Comparison of ENCODE assay signal across 15 cellular contexts in the genomic region with DNA sequence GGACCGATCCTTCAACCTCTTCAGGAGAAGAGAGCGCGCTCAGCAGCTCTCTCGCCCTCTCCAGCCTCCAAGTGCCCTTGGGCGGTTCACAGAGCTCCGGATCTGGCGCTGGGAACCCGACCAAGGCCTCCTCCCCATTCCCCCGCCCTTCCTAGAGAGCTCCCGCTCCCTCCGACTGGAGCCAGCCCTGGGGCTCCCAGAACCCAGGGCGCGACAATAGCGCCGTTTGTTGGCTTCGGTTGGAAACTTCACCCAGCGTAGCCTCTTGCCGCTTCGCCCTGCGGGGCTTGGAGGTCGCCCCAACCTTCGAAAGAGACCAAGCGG. TPM values are rescaled to one million over a fixed set of nuclear protein-coding genes. Genes with fewer than 3 reads are reported as not detected.
DNase-seq lines count a peak whose midpoint lies in the region; ATAC-seq and TF ChIP-seq lines count a peak whose summit lies in the region.
"Had no signal": no experiment of that assay in that cellular context is flagged by ENCODE, and none has a peak within 500 bp of the region (broad histone marks: within the 10 kb centered on the region; RNA-seq: fewer than 3 reads in every experiment).

No MANE protein-coding gene starts in this region.

- H3K27ac ChIP-seq in left ventricle myocardium inferior (replicated peaks): no peak overlapping the region
- H3K27ac ChIP-seq in right atrium auricular region: no peak overlapping the region
- no peak overlapping the region for H3K27ac ChIP-seq in dorsolateral prefrontal cortex
- no peak overlapping the region for H3K27ac ChIP-seq in lung (ENCODE audit: low read depth in 1 of 2, low read length in 1 of 2)
- no peak overlapping the region for H3K27ac ChIP-seq in upper lobe of right lung
- H3K27ac ChIP-seq: HL-60, thoracic aorta had no signal

- DNase-seq in left ventricle myocardium inferior (no peak), right atrium auricular region (ENCODE audit: low spot score) (no peak), dorsolateral prefrontal cortex (peak in 1 of 10 donors; percentile 54), lung (ENCODE audit: low spot score) (peak; percentile 37), upper lobe of right lung (peak; percentile 79), activated gamma-delta T cell (lab: John Stamatoyannopoulos, UW) (no peak), hepatic stellate cell (ENCODE audit: low spot score) (no peak)
- DNase-seq: activated CD8-positive, alpha-beta memory T cell treated with anti-CD3 and anti-CD28 coated beads for 24 hours; foreskin fibroblast; NCI-H1092; T-helper 17 cell had no signal

- H3K4me1 ChIP-seq in left ventricle myocardium inferior (peaks cover 7% of the 10 kb centered on the region), right atrium auricular region (peaks cover 0 to 28% of the 10 kb centered on the region in 2 donors), lung (ENCODE audit: control insufficient read depth in 2 of 2, insufficient read depth in 2 of 2, low read length in 2 of 2) (peaks cover 2 to 9% of the 10 kb centered on the region in 2 donors), upper lobe of right lung (no peaks in the 10 kb centered on the region)

- peaks cover 100% of the 10 kb centered on the region for H3K27me3 ChIP-seq in left ventricle myocardium inferior (ENCODE audit: low read depth)
- H3K27me3 ChIP-seq in right atrium auricular region: peaks cover 10 to 31% of the 10 kb centered on the region in 2 donors
- peaks cover 0 to 99% (median 75%) of the 10 kb centered on the region in 45 donors for H3K27me3 ChIP-seq in dorsolateral prefrontal cortex
- H3K27me3 ChIP-seq in lung (ENCODE audit: control insufficient read depth, insufficient read depth): peaks cover 37% of the 10 kb centered on the region
- peaks cover 47% of the 10 kb centered on the region for H3K27me3 ChIP-seq in upper lobe of right lung

- H3K9me3 ChIP-seq in left ventricle myocardium inferior (replicated peaks): no peaks in the 10 kb centered on the region
- H3K9me3 ChIP-seq in right atrium auricular region: no peaks in the 10 kb centered on the region
- H3K9me3 ChIP-seq in lung (ENCODE audit: control insufficient read depth in 2 of 2, insufficient read depth in 1 of 2, low read length in 1 of 2): peaks cover 0 to 37% of the 10 kb centered on the region in 2 donors
- no peaks in the 10 kb centered on the region for H3K9me3 ChIP-seq in upper lobe of right lung
- H3K9me3 ChIP-seq: thoracic aorta had no signal

- H3K4me3 ChIP-seq in left ventricle myocardium inferior (no peak overlapping the region), right atrium auricular region (no peak overlapping the region), dorsolateral prefrontal cortex (peak overlapping the region in 21 of 59 donors; percentile 4 to 56 (median 29)), lung (no peak overlapping the region), upper lobe of right lung (no peak overlapping the region)
- H3K4me3 ChIP-seq: thoracic aorta had no signal

- ATAC-seq in lung (ENCODE audit: insufficient read depth, low FRiP score): no peak
- ATAC-seq in upper lobe of right lung: peak; percentile 90
- no peak for ATAC-seq in GM19328 (IDR thresholded peaks at IDR 0.05; ENCODE audit: unreplicated experiment)
- ATAC-seq: T-helper 17 cell had no signal

- no peaks in the 10 kb centered on the region for H3K36me3 ChIP-seq in left ventricle myocardium inferior
- H3K36me3 ChIP-seq in right atrium auricular region: no peaks in the 10 kb centered on the region
- H3K36me3 ChIP-seq in lung (ENCODE audit: control insufficient read depth in 2 of 2, insufficient read depth in 2 of 2, low read length in 2 of 2): no peaks in the 10 kb centered on the region
- no peaks in the 10 kb centered on the region for H3K36me3 ChIP-seq in upper lobe of right lung
- H3K36me3 ChIP-seq: thoracic aorta had no signal

- TF ChIP-seq CTCF in left ventricle myocardium inferior (IDR thresholded peaks at IDR 0.05; ENCODE audit: borderline replicate concordance) (peak; percentile 17), right atrium auricular region (IDR thresholded peaks at IDR 0.05) (no peak), dorsolateral prefrontal cortex (IDR thresholded peaks at IDR 0.05 in 54 of 56, conservative IDR thresholded peaks at IDR 0.05 in 2 of 56; ENCODE audit: low read depth in 1 of 56, partially characterized antibody in 56 of 56) (peak in 31 of 56 donors; percentile 8 to 64 (median 30)), lung (IDR thresholded peaks at IDR 0.05; ENCODE audit: control extremely low read depth, extremely low read depth) (no peak), upper lobe of right lung (IDR thresholded peaks at IDR 0.05) (no peak)

- intact Hi-C loops in left ventricle myocardium inferior (cut with micrococcal nuclease) (no loop called here), dorsolateral prefrontal cortex (cut with DNase I) (loop anchor here in 1 of 2 donors (2.0 to 10.0 kb wide), 4 partner anchors 154 to 451 kb away; a partner anchor contains a TSS), upper lobe of right lung (cut with DNase I) (no loop called here)

- WGBS in lung, 2 donors: 5 to 22% methylated on average over 20 to 23 of the region's 23 CpGs

RNA-seq across cellular contexts. Expression of a gene that starts 3.1 kb away (rescaled TPM):
- total RNA-seq in left ventricle myocardium inferior: not detected
- total RNA-seq in right atrium auricular region: not detected
- total RNA-seq in dorsolateral prefrontal cortex: 1 to 10 TPM in 13 of 120 experiments, under 1 TPM in 83, not detected in 24; 0.20 to 1.8 (median 0.52) TPM
- total RNA-seq in lung: under 1 TPM in 1 of 2 donors, not detected in 1; 0.09 TPM
- not detected for polyA plus RNA-seq in lung
- total RNA-seq in upper lobe of right lung: not detected
- total RNA-seq: right cardiac atrium, T-helper 17 cell, thoracic aorta had no signal
- polyA plus RNA-seq: right cardiac atrium had no signal

Comparison
In these comparisons a context has a peak if more than half of its experiments do, and no peak if none do; other contexts are left out.
1. CTCF ChIP-seq: peak in left ventricle myocardium inferior (single experiment) and dorsolateral prefrontal cortex (31 of 56); none in right atrium auricular region (0 of 2), lung (single experiment) and upper lobe of right lung (single experiment).
2. DNase-seq: peak in lung (single experiment) and upper lobe of right lung (single experiment); none in left ventricle myocardium inferior (single experiment), right atrium auricular region (single experiment), activated gamma-delta T cell (single experiment) and hepatic stellate cell (single experiment).